ENCODE assay signal across 7 cellular contexts in genomic region chr12:95882873-95883272, GRCh38. TPM values are rescaled to one million over a fixed set of nuclear protein-coding genes. Genes with fewer than 3 reads are reported as not detected.
"Had no signal": no experiment of that assay in that cellular context is flagged by ENCODE, and none has a peak within 500 bp of the region (broad histone marks: within the 10 kb centered on the region; RNA-seq: fewer than 3 reads in every experiment).

No MANE protein-coding gene starts in this region.

- H3K9ac ChIP-seq: GM23248 had no signal

- H3K4me1 Mint-ChIP-seq: H9, IgD-negative memory B cell had no signal

- H3K36me3 Mint-ChIP-seq: IgD-negative memory B cell had no signal

- H3K27ac Mint-ChIP-seq: H9, IgD-negative memory B cell had no signal

- H3K4me3 Mint-ChIP-seq: H9, IgD-negative memory B cell had no signal

- DNase-seq: H9 had no signal

- H3K4me3 ChIP-seq: GM23248 had no signal

- FAIRE-seq: H1, H54, HTR-8/SVneo had no signal

- H3K9me3 Mint-ChIP-seq: H9, IgD-negative memory B cell had no signal

- H3K27me3 Mint-ChIP-seq: IgD-negative memory B cell had no signal

RNA-seq across cellular contexts. Expression of gene CCDC38, which starts 59.5 kb away (rescaled TPM):
- total RNA-seq: H1, H9, HT-29 had no signal
- polyA plus RNA-seq: H1, IgD-negative memory B cell had no signal
